ENCODE assay signal across 9 cellular contexts in genomic region chr3:46930176-46930944, GRCh38. TPM values are rescaled to one million over a fixed set of nuclear protein-coding genes. Genes with fewer than 3 reads are reported as not detected.
DNase-seq lines count a peak whose midpoint lies in the region; ATAC-seq and TF ChIP-seq lines count a peak whose summit lies in the region.
"Had no signal": no experiment of that assay in that cellular context is flagged by ENCODE, and none has a peak within 500 bp of the region (broad histone marks: within the 10 kb centered on the region; RNA-seq: fewer than 3 reads in every experiment).

No MANE protein-coding gene starts in this region.

- POLR2A ChIA-PET in activated CD8-positive, alpha-beta T cell treated with anti-CD3 and anti-CD28 coated beads, Interleukin-2, amount 10 ng/mL, durations not matched to agents 7 days and 5 days (lab: Charles Lee) = interaction anchor here (0.7 kb wide), 1 partner anchor 144 kb away, joined by 3 read pairs; no protein-coding TSS in a partner anchor

- no peak for TF ChIP-seq CTCF in HFFc6 (IDR thresholded peaks at IDR 0.05)

- peaks cover 68% of the 10 kb centered on the region for H3K4me1 Mint-ChIP-seq in HFFc6 (ENCODE audit: low read depth)
- H3K4me1 Mint-ChIP-seq in activated CD8-positive, alpha-beta T cell treated with anti-CD3 and anti-CD28 coated beads, Interleukin-2, amount 10 ng/mL, durations not matched to agents 7 days and 5 days (ENCODE audit: low read depth) = peaks cover 91% of the 10 kb centered on the region
- H3K4me1 Mint-ChIP-seq in stimulated activated memory B cell treated with anti-CD40 and anti-IgM and Interleukin-4, amounts not matched to agents 10 μg/mL and 1 μg/mL and 100 μg/mL, for 72 hours = peaks cover 98% of the 10 kb centered on the region

- H3K4me3 ChIP-seq in H7 (ENCODE audit: insufficient read depth, low read depth, low read length) = no peak overlapping the region

- H3K27me3 ChIP-seq in H7 (ENCODE audit: control insufficient read depth, insufficient read depth, low read length) = no peaks in the 10 kb centered on the region

- H3K36me3 ChIP-seq in H7 (replicated peaks; ENCODE audit: control insufficient read depth, insufficient read depth, low read length) = peaks cover 13% of the 10 kb centered on the region

- H3K27me3 Mint-ChIP-seq in HFFc6 (ENCODE audit: insufficient read depth) = peaks cover 3% of the 10 kb centered on the region
- H3K27me3 Mint-ChIP-seq in activated CD8-positive, alpha-beta T cell treated with anti-CD3 and anti-CD28 coated beads, Interleukin-2, amount 10 ng/mL, durations not matched to agents 7 days and 5 days (ENCODE audit: low read depth) = no peaks in the 10 kb centered on the region
- no peaks in the 10 kb centered on the region for H3K27me3 Mint-ChIP-seq in stimulated activated memory B cell treated with anti-CD40 and anti-IgM and Interleukin-4, amounts not matched to agents 10 μg/mL and 1 μg/mL and 100 μg/mL, for 72 hours

- DNase-seq in HFFc6 = no peak
- no peak for DNase-seq in activated CD8-positive, alpha-beta T cell treated with anti-CD3 and anti-CD28 coated beads, Interleukin-2, amount 10 ng/mL, durations not matched to agents 7 days and 5 days
- peak; percentile 20 for DNase-seq in kidney tubule cell (ENCODE audit: low spot score)
- DNase-seq in H7 = no peak
- no peak for DNase-seq in activated CD4-positive, alpha-beta T cell treated with anti-CD3 and anti-CD28 coated beads, Interleukin-2, amount 50 U/mL, for 1 hour
- DNase-seq in ureter (ENCODE audit: low spot score) = no peak
- DNase-seq in iPS-NIHi11 (ENCODE audit: low spot score) = no peak
- DNase-seq: stimulated activated CD4-positive, alpha-beta T cell treated with anti-CD3 and anti-CD28 coated beads, Interleukin-2, amount 100 ng/mL, for 48 hours had no signal

- H3K27ac Mint-ChIP-seq in HFFc6 = peak overlapping the region; percentile 83
- peak overlapping the region; percentile 88 for H3K27ac Mint-ChIP-seq in activated CD8-positive, alpha-beta T cell treated with anti-CD3 and anti-CD28 coated beads, Interleukin-2, amount 10 ng/mL, durations not matched to agents 7 days and 5 days
- H3K27ac Mint-ChIP-seq in stimulated activated memory B cell treated with anti-CD40 and anti-IgM and Interleukin-4, amounts not matched to agents 10 μg/mL and 1 μg/mL and 100 μg/mL, for 72 hours = peak overlapping the region; percentile 86

- H3K4me3 Mint-ChIP-seq in HFFc6 = peak overlapping the region; percentile 53
- no peak overlapping the region for H3K4me3 Mint-ChIP-seq in activated CD8-positive, alpha-beta T cell treated with anti-CD3 and anti-CD28 coated beads, Interleukin-2, amount 10 ng/mL, durations not matched to agents 7 days and 5 days
- peak overlapping the region; percentile 7 for H3K4me3 Mint-ChIP-seq in stimulated activated memory B cell treated with anti-CD40 and anti-IgM and Interleukin-4, amounts not matched to agents 10 μg/mL and 1 μg/mL and 100 μg/mL, for 72 hours

- peaks cover 13% of the 10 kb centered on the region; the same call in 1 of the 2 replicates for H3K36me3 Mint-ChIP-seq in HFFc6 (ENCODE audit: low read depth)
- H3K36me3 Mint-ChIP-seq in activated CD8-positive, alpha-beta T cell treated with anti-CD3 and anti-CD28 coated beads, Interleukin-2, amount 10 ng/mL, durations not matched to agents 7 days and 5 days (ENCODE audit: low read depth) = peaks cover 54% of the 10 kb centered on the region
- H3K36me3 Mint-ChIP-seq in stimulated activated memory B cell treated with anti-CD40 and anti-IgM and Interleukin-4, amounts not matched to agents 10 μg/mL and 1 μg/mL and 100 μg/mL, for 72 hours = peaks cover 34% of the 10 kb centered on the region

- CTCF ChIA-PET in activated CD8-positive, alpha-beta T cell treated with anti-CD3 and anti-CD28 coated beads, Interleukin-2, amount 10 ng/mL, durations not matched to agents 7 days and 5 days (lab: Charles Lee) = interaction anchor here (1.3 to 2.2 kb wide), 2 partner anchors 16 to 68 kb away, joined by 4 to 9 read pairs; no protein-coding TSS in a partner anchor

- H3K9me3 Mint-ChIP-seq in HFFc6 = no peaks in the 10 kb centered on the region
- H3K9me3 Mint-ChIP-seq in activated CD8-positive, alpha-beta T cell treated with anti-CD3 and anti-CD28 coated beads, Interleukin-2, amount 10 ng/mL, durations not matched to agents 7 days and 5 days (ENCODE audit: insufficient read depth) = peaks cover 12% of the 10 kb centered on the region
- peaks cover 7% of the 10 kb centered on the region for H3K9me3 Mint-ChIP-seq in stimulated activated memory B cell treated with anti-CD40 and anti-IgM and Interleukin-4, amounts not matched to agents 10 μg/mL and 1 μg/mL and 100 μg/mL, for 72 hours

- no peak for ATAC-seq in activated CD8-positive, alpha-beta T cell treated with anti-CD3 and anti-CD28 coated beads, Interleukin-2, amount 10 ng/mL, durations not matched to agents 7 days and 5 days
- no peak for ATAC-seq in stimulated activated memory B cell treated with anti-CD40 and anti-IgM and Interleukin-4, amounts not matched to agents 10 μg/mL and 1 μg/mL and 100 μg/mL, for 72 hours

RNA-seq across cellular contexts. Expression of gene CCDC12, which starts 46.2 kb away (rescaled TPM):
- 10 to 100 TPM; 21.3 to 27.9 (median 27.2) TPM for total RNA-seq in HFFc6 (2021; fragmentation: NEBNext Ultra II Directional; extraction: Animal tissue kit (Norgen Biotek cat#: 25700))
- total RNA-seq in activated CD8-positive, alpha-beta T cell treated with anti-CD3 and anti-CD28 coated beads, Interleukin-2, amount 10 ng/mL, durations not matched to agents 7 days and 5 days = 10 to 100 TPM; 59.4 to 62.2 TPM
- total RNA-seq in H7 (2014; rRNA removed; shearing (Covaris generic)) = 40.0 and 40.9 TPM in 2 replicates
- 72.0 TPM for total RNA-seq in ureter

RNA-seq across cellular contexts. Expression of gene NBEAL2, which starts 49.1 kb away (rescaled TPM):
- 1 to 10 TPM; 5.3 to 7.6 (median 5.8) TPM for total RNA-seq in HFFc6 (2021; fragmentation: NEBNext Ultra II Directional; extraction: Animal tissue kit (Norgen Biotek cat#: 25700))
- total RNA-seq in activated CD8-positive, alpha-beta T cell treated with anti-CD3 and anti-CD28 coated beads, Interleukin-2, amount 10 ng/mL, durations not matched to agents 7 days and 5 days = 100 to 1,000 TPM; 206 to 212 TPM
- 51.6 and 65.4 TPM in 2 replicates for total RNA-seq in H7 (2014; rRNA removed; shearing (Covaris generic))
- total RNA-seq in ureter = 122 TPM

RNA-seq across cellular contexts. Expression of gene PTH1R, which starts 52.8 kb away (rescaled TPM):
- 1 to 10 TPM in 2 of 6 experiments, under 1 TPM in 3, not detected in 1; 0.09 to 1.4 (median 0.85) TPM for total RNA-seq in HFFc6 (2021; fragmentation: NEBNext Ultra II Directional; extraction: Animal tissue kit (Norgen Biotek cat#: 25700))
- total RNA-seq in activated CD8-positive, alpha-beta T cell treated with anti-CD3 and anti-CD28 coated beads, Interleukin-2, amount 10 ng/mL, durations not matched to agents 7 days and 5 days = not detected
- total RNA-seq in H7 (2014; rRNA removed; shearing (Covaris generic)) = 32.3 and 35.2 TPM in 2 replicates
- total RNA-seq in ureter = 12.9 TPM
